2 cellular contexts compared by ENCODE assay signal in the genomic region with DNA sequence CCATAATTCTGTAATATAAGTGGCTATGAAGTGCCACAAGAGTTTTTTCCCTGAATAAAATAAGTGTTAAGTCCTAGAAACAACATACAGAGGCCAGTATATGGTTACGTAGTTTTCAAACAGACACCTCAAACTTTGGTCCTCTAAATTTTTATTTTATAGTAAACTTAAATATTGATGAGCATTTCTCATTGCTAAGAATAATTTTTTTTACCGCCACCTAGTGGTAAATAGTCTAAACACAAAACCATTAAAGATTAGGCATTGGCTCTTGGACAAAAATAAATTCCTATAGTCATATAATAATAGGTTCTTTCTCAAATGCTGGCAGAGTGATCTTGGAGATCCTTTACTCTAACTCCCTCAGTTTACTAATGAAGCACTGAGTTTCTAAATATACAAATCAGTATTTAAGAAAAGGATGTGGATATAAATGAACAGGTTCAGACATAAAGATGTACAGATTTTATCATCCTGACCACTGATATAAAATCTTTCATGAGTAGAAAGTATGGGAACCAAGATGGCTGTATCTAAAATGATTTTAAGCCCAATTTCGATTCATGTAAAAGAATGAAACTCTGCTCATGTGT.
TF ChIP-seq lines count a peak whose summit lies in the region.

No MANE protein-coding gene starts in this region.

TF ChIP-seq in liver, 16 proteins besides CTCF, POLR2A, EP300 and RAD21 (continued from another document):
- TF ChIP-seq, protein P1, sequence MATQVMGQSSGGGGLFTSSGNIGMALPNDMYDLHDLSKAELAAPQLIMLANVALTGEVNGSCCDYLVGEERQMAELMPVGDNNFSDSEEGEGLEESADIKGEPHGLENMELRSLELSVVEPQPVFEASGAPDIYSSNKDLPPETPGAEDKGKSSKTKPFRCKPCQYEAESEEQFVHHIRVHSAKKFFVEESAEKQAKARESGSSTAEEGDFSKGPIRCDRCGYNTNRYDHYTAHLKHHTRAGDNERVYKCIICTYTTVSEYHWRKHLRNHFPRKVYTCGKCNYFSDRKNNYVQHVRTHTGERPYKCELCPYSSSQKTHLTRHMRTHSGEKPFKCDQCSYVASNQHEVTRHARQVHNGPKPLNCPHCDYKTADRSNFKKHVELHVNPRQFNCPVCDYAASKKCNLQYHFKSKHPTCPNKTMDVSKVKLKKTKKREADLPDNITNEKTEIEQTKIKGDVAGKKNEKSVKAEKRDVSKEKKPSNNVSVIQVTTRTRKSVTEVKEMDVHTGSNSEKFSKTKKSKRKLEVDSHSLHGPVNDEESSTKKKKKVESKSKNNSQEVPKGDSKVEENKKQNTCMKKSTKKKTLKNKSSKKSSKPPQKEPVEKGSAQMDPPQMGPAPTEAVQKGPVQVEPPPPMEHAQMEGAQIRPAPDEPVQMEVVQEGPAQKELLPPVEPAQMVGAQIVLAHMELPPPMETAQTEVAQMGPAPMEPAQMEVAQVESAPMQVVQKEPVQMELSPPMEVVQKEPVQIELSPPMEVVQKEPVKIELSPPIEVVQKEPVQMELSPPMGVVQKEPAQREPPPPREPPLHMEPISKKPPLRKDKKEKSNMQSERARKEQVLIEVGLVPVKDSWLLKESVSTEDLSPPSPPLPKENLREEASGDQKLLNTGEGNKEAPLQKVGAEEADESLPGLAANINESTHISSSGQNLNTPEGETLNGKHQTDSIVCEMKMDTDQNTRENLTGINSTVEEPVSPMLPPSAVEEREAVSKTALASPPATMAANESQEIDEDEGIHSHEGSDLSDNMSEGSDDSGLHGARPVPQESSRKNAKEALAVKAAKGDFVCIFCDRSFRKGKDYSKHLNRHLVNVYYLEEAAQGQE (IDR thresholded peaks at IDR 0.05): no peak
- no peak for TF ChIP-seq FOXA1 (IDR thresholded peaks at IDR 0.05)
- no peak for TF ChIP-seq RXRA (IDR thresholded peaks at IDR 0.05)
- no peak for TF ChIP-seq EGR1 (IDR thresholded peaks at IDR 0.05; ENCODE audit: low read depth in 2 of 2)
- no peak for TF ChIP-seq YY1 (IDR thresholded peaks at IDR 0.05)
- TF ChIP-seq JUND (IDR thresholded peaks at IDR 0.05): no peak
- TF ChIP-seq, protein P2, sequence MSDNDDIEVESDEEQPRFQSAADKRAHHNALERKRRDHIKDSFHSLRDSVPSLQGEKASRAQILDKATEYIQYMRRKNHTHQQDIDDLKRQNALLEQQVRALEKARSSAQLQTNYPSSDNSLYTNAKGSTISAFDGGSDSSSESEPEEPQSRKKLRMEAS (IDR thresholded peaks at IDR 0.05): no peak
- TF ChIP-seq SP1 (IDR thresholded peaks at IDR 0.05): no peak
- TF ChIP-seq ATF3 (IDR thresholded peaks at IDR 0.05): no peak
- no peak for TF ChIP-seq HNF4G (IDR thresholded peaks at IDR 0.05)
- TF ChIP-seq ZBTB33 (IDR thresholded peaks at IDR 0.05): no peak
- no peak for TF ChIP-seq TAF1 (conservative IDR thresholded peaks at IDR 0.05)
TF ChIP-seq in liver: peak in this region for 0.

TF ChIP-seq in HepG2, 621 proteins besides CTCF, POLR2A, EP300 and RAD21 (continued from another document):
- TF ChIP-seq ZNF282 (IDR thresholded peaks at IDR 0.05; ENCODE audit: partially characterized antibody): no peak
- no peak for TF ChIP-seq ZNF468 (CRISPR knock-in tag; IDR thresholded peaks at IDR 0.05)
- TF ChIP-seq FOXO4 (CRISPR knock-in tag; conservative IDR thresholded peaks at IDR 0.05): no peak
